15 cellular contexts compared by ENCODE assay signal in genomic region chr13:32016631-32017030, GRCh38. TPM values are rescaled to one million over a fixed set of nuclear protein-coding genes. Genes with fewer than 3 reads are reported as not detected.
DNase-seq lines count a peak whose midpoint lies in the region; ATAC-seq and TF ChIP-seq lines count a peak whose summit lies in the region.
"Had no signal": no experiment of that assay in that cellular context is flagged by ENCODE, and none has a peak within 500 bp of the region (broad histone marks: within the 10 kb centered on the region; RNA-seq: fewer than 3 reads in every experiment).

No MANE protein-coding gene starts in this region.

- POLR2A ChIA-PET in activated CD8-positive, alpha-beta T cell treated with anti-CD3 and anti-CD28 coated beads, Interleukin-2, amount 10 ng/mL, durations not matched to agents 7 days and 5 days (lab: Charles Lee), result no interaction called here

- no peaks in the 10 kb centered on the region for H3K9me3 ChIP-seq in osteoblast (ENCODE audit: low read depth, low read length)
- no peaks in the 10 kb centered on the region for H3K9me3 ChIP-seq in tibial artery
- H3K9me3 ChIP-seq: BLaER1 had no signal

- H3K36me3 ChIP-seq in osteoblast (ENCODE audit: insufficient read depth, low read length) (no peaks in the 10 kb centered on the region), tibial artery (no peaks in the 10 kb centered on the region)
- H3K36me3 ChIP-seq: BLaER1 had no signal

- DNase-seq in AG20443 (ENCODE audit: low spot score) (peak; percentile 19), dedifferentiated amniotic fluid mesenchymal stem cell (ENCODE audit: extremely low spot score) (peak; percentile 28), osteoblast (ENCODE audit: insufficient read length, low spot score, missing footprints) (peak; percentile 69), tibial artery (no peak), putamen (ENCODE audit: low spot score) (no peak), germinal center (ENCODE audit: low spot score) (no peak)
- no peak for DNase-seq in activated CD8-positive, alpha-beta T cell treated with anti-CD3 and anti-CD28 coated beads, Interleukin-2, amount 10 ng/mL, durations not matched to agents 7 days and 5 days
- DNase-seq: AML-193; CD4-positive, CD25-positive, alpha-beta regulatory T cell; DMS53; H7; IMR-90 had no signal

- no peak for ATAC-seq in activated CD8-positive, alpha-beta T cell treated with anti-CD3 and anti-CD28 coated beads, Interleukin-2, amount 10 ng/mL, durations not matched to agents 7 days and 5 days
- ATAC-seq: GM12878, GM23338 had no signal

- H4K20me1 ChIP-seq in osteoblast (ENCODE audit: insufficient read depth, low read length), result no peaks in the 10 kb centered on the region
- H4K20me1 ChIP-seq: BLaER1 had no signal

- H3K27me3 Mint-ChIP-seq in activated CD8-positive, alpha-beta T cell treated with anti-CD3 and anti-CD28 coated beads, Interleukin-2, amount 10 ng/mL, durations not matched to agents 7 days and 5 days (ENCODE audit: low read depth), result peaks cover 5% of the 10 kb centered on the region
- H3K27me3 Mint-ChIP-seq: CD4-positive, CD25-positive, alpha-beta regulatory T cell had no signal

- no peak overlapping the region for H2AFZ ChIP-seq in osteoblast (ENCODE audit: low read length)
- H2AFZ ChIP-seq: GM23338 had no signal

- H3K27ac Mint-ChIP-seq in activated CD8-positive, alpha-beta T cell treated with anti-CD3 and anti-CD28 coated beads, Interleukin-2, amount 10 ng/mL, durations not matched to agents 7 days and 5 days, result no peak overlapping the region
- H3K27ac Mint-ChIP-seq: CD4-positive, CD25-positive, alpha-beta regulatory T cell; GM23338 had no signal

- no peak overlapping the region for H3K27ac ChIP-seq in osteoblast (ENCODE audit: low read depth, low read length)
- H3K27ac ChIP-seq in tibial artery, result peak overlapping the region; percentile 10 to 27
- H3K27ac ChIP-seq: BLaER1 had no signal

- peaks cover 4% of the 10 kb centered on the region for H3K4me1 ChIP-seq in osteoblast (ENCODE audit: insufficient read depth, low read length)
- peaks cover 0 to 25% (median 10%) of the 10 kb centered on the region in 4 donors for H3K4me1 ChIP-seq in tibial artery
- H3K4me1 ChIP-seq: BLaER1 had no signal

- no peak overlapping the region for H3K4me2 ChIP-seq in osteoblast (ENCODE audit: insufficient read depth, low read length)
- H3K4me2 ChIP-seq: BLaER1, GM23338 had no signal

- H3K9me3 Mint-ChIP-seq in activated CD8-positive, alpha-beta T cell treated with anti-CD3 and anti-CD28 coated beads, Interleukin-2, amount 10 ng/mL, durations not matched to agents 7 days and 5 days (ENCODE audit: insufficient read depth), result no peaks in the 10 kb centered on the region
- H3K9me3 Mint-ChIP-seq: CD4-positive, CD25-positive, alpha-beta regulatory T cell; GM23338 had no signal

- no peaks in the 10 kb centered on the region for H3K79me2 ChIP-seq in osteoblast (ENCODE audit: insufficient read depth, low read length)

- H3K4me3 ChIP-seq in osteoblast (ENCODE audit: insufficient read depth, low read length) (no peak overlapping the region), tibial artery (no peak overlapping the region)
- H3K4me3 ChIP-seq: BLaER1, GM12878, GM23338 had no signal

- intact Hi-C loops in tibial artery (cut with DNase I; ENCODE audit: low total_unique reads), result no loop called here

- TF ChIP-seq CTCF in osteoblast (IDR thresholded peaks at IDR 0.05; ENCODE audit: extremely low read depth, low read depth, low read length) (no peak), tibial artery (IDR thresholded peaks at IDR 0.05) (no peak)

- H3K27me3 ChIP-seq in osteoblast (ENCODE audit: insufficient read depth, low read length), result no peaks in the 10 kb centered on the region
- H3K27me3 ChIP-seq in tibial artery, result no peaks in the 10 kb centered on the region
- H3K27me3 ChIP-seq: BLaER1 had no signal

- CTCF ChIA-PET in activated CD8-positive, alpha-beta T cell treated with anti-CD3 and anti-CD28 coated beads, Interleukin-2, amount 10 ng/mL, durations not matched to agents 7 days and 5 days (lab: Charles Lee), result interaction anchor here (0.7 kb wide), 1 partner anchor 107 kb away, joined by 3 read pairs; no protein-coding TSS in a partner anchor

- H3K36me3 Mint-ChIP-seq in activated CD8-positive, alpha-beta T cell treated with anti-CD3 and anti-CD28 coated beads, Interleukin-2, amount 10 ng/mL, durations not matched to agents 7 days and 5 days (ENCODE audit: low read depth), result no peaks in the 10 kb centered on the region
- H3K36me3 Mint-ChIP-seq: CD4-positive, CD25-positive, alpha-beta regulatory T cell had no signal

- H3K4me1 Mint-ChIP-seq in activated CD8-positive, alpha-beta T cell treated with anti-CD3 and anti-CD28 coated beads, Interleukin-2, amount 10 ng/mL, durations not matched to agents 7 days and 5 days (ENCODE audit: low read depth), result no peaks in the 10 kb centered on the region
- H3K4me1 Mint-ChIP-seq: CD4-positive, CD25-positive, alpha-beta regulatory T cell had no signal

- H3K4me3 Mint-ChIP-seq in activated CD8-positive, alpha-beta T cell treated with anti-CD3 and anti-CD28 coated beads, Interleukin-2, amount 10 ng/mL, durations not matched to agents 7 days and 5 days, result no peak overlapping the region
- H3K4me3 Mint-ChIP-seq: CD4-positive, CD25-positive, alpha-beta regulatory T cell; GM23338 had no signal

RNA-seq across cellular contexts. Expression of gene FRY, which starts 14.9 kb away (rescaled TPM):
- 8.3 and 12.3 TPM in 2 replicates for total RNA-seq in osteoblast
- total RNA-seq in activated CD8-positive, alpha-beta T cell treated with anti-CD3 and anti-CD28 coated beads, Interleukin-2, amount 10 ng/mL, durations not matched to agents 7 days and 5 days, result 1 to 10 TPM in 1 of 2 experiments, under 1 TPM in 1; 0.47 to 1.4 TPM

Comparison
In these comparisons a context has a peak if more than half of its experiments do, and no peak if none do; other contexts are left out.
1. DNase-seq: peak in AG20443 (single experiment), dedifferentiated amniotic fluid mesenchymal stem cell (single experiment) and osteoblast (single experiment); none in tibial artery (0 of 2), activated CD8-positive, alpha-beta T cell treated with anti-CD3 and anti-CD28 coated beads, Interleukin-2, amount 10 ng/mL, durations not matched to agents 7 days and 5 days (single experiment), putamen (single experiment) and germinal center (single experiment).